ENCODE assay signal across 1 cellular context in genomic region chr1:161399257-161399998, GRCh38.
TF ChIP-seq lines count a peak whose summit lies in the region.

No MANE protein-coding gene starts in this region.

TF ChIP-seq in HEK293, 187 proteins besides CTCF, POLR2A, EP300 and RAD21 (continued from another document and continues in another):
- TF ChIP-seq ZBTB10 (tag by site-specific recombination; IDR thresholded peaks at IDR 0.05) = peak; percentile 76
- 0 out of 2 replicates have a peak, but pooled peaks have one; percentile 53 for TF ChIP-seq OVOL3 (tag by site-specific recombination; IDR thresholded peaks at IDR 0.05)
- peak; percentile 57; the same call in 1 of the 2 replicates for TF ChIP-seq INSM2 (tag by site-specific recombination; IDR thresholded peaks at IDR 0.05)
- TF ChIP-seq ZNF175 (tag by site-specific recombination; IDR thresholded peaks at IDR 0.05) = no peak
- peak; percentile 74 for TF ChIP-seq BCL11B (tag by site-specific recombination; IDR thresholded peaks at IDR 0.05; ENCODE audit: low read depth)
- 0 out of 2 replicates have a peak, but pooled peaks have one; percentile 38 for TF ChIP-seq ZNF624 (tag by site-specific recombination; IDR thresholded peaks at IDR 0.05)
- peak; percentile 71 for TF ChIP-seq ZBTB26 (tag by site-specific recombination; optimal IDR thresholded peaks at IDR 0.05)
- TF ChIP-seq ZNF585B (tag by site-specific recombination; IDR thresholded peaks at IDR 0.05) = no peak
- TF ChIP-seq ZNF660 (tag by site-specific recombination; IDR thresholded peaks at IDR 0.05) = peak; percentile 85
- TF ChIP-seq, protein P1, sequence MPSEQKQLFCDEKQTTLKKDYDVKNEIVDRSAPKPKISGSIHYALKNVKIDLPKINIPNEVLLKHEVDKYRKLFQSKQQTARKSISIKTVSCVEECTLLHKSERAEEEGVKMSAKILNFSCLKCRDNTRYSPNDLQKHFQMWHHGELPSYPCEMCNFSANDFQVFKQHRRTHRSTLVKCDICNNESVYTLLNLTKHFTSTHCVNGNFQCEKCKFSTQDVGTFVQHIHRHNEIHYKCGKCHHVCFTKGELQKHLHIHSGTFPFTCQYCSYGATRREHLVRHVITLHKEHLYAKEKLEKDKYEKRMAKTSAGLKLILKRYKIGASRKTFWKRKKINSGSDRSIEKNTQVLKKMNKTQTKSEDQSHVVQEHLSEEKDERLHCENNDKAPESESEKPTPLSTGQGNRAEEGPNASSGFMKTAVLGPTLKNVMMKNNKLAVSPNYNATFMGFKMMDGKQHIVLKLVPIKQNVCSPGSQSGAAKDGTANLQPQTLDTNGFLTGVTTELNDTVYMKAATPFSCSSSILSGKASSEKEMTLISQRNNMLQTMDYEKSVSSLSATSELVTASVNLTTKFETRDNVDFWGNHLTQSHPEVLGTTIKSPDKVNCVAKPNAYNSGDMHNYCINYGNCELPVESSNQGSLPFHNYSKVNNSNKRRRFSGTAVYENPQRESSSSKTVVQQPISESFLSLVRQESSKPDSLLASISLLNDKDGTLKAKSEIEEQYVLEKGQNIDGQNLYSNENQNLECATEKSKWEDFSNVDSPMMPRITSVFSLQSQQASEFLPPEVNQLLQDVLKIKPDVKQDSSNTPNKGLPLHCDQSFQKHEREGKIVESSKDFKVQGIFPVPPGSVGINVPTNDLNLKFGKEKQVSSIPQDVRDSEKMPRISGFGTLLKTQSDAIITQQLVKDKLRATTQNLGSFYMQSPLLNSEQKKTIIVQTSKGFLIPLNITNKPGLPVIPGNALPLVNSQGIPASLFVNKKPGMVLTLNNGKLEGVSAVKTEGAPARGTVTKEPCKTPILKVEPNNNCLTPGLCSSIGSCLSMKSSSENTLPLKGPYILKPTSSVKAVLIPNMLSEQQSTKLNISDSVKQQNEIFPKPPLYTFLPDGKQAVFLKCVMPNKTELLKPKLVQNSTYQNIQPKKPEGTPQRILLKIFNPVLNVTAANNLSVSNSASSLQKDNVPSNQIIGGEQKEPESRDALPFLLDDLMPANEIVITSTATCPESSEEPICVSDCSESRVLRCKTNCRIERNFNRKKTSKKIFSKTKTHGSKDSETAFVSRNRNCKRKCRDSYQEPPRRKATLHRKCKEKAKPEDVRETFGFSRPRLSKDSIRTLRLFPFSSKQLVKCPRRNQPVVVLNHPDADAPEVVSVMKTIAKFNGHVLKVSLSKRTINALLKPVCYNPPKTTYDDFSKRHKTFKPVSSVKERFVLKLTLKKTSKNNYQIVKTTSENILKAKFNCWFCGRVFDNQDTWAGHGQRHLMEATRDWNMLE (tag by site-specific recombination; conservative IDR thresholded peaks at IDR 0.05; ENCODE audit: low read depth) = peak; percentile 87
- TF ChIP-seq PRDM6 (tag by site-specific recombination; IDR thresholded peaks at IDR 0.05) = no peak
- TF ChIP-seq ZFHX2 (tag by site-specific recombination; conservative IDR thresholded peaks at IDR 0.05) = peak; percentile 51
- TF ChIP-seq ZNF2 (tag by site-specific recombination; IDR thresholded peaks at IDR 0.05) = peak; percentile 91
- 0 out of 2 replicates have a peak, but pooled peaks have one; percentile 14 for TF ChIP-seq ZBTB1 (tag by site-specific recombination; IDR thresholded peaks at IDR 0.05)
- TF ChIP-seq ZNF701 (tag by site-specific recombination; IDR thresholded peaks at IDR 0.05) = 0 out of 2 replicates have a peak, but pooled peaks have one; percentile 27
- TF ChIP-seq KLF9 (tag by site-specific recombination; IDR thresholded peaks at IDR 0.05; ENCODE audit: low read depth) = peak; percentile 47; the same call in 1 of the 2 replicates
- TF ChIP-seq, protein P2, sequence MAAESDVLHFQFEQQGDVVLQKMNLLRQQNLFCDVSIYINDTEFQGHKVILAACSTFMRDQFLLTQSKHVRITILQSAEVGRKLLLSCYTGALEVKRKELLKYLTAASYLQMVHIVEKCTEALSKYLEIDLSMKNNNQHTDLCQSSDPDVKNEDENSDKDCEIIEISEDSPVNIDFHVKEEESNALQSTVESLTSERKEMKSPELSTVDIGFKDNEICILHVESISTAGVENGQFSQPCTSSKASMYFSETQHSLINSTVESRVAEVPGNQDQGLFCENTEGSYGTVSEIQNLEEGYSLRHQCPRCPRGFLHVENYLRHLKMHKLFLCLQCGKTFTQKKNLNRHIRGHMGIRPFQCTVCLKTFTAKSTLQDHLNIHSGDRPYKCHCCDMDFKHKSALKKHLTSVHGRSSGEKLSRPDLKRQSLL (tag by site-specific recombination; IDR thresholded peaks at IDR 0.05) = no peak
- TF ChIP-seq IKZF3 (tag by site-specific recombination; IDR thresholded peaks at IDR 0.05) = peak; percentile 65
- TF ChIP-seq ZBTB21 (tag by site-specific recombination; IDR thresholded peaks at IDR 0.05) = peak; percentile 88
- peak; percentile 83; the same call in 1 of the 2 replicates for TF ChIP-seq ZIC2 (tag by site-specific recombination; IDR thresholded peaks at IDR 0.05)
- TF ChIP-seq, protein P3, sequence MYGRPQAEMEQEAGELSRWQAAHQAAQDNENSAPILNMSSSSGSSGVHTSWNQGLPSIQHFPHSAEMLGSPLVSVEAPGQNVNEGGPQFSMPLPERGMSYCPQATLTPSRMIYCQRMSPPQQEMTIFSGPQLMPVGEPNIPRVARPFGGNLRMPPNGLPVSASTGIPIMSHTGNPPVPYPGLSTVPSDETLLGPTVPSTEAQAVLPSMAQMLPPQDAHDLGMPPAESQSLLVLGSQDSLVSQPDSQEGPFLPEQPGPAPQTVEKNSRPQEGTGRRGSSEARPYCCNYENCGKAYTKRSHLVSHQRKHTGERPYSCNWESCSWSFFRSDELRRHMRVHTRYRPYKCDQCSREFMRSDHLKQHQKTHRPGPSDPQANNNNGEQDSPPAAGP (tag by site-specific recombination; IDR thresholded peaks at IDR 0.05) = peak; percentile 82
- peak; percentile 80 for TF ChIP-seq PRDM1 (tag by site-specific recombination; IDR thresholded peaks at IDR 0.05)
- peak; percentile 97 for TF ChIP-seq ZNF629 (tag by site-specific recombination; IDR thresholded peaks at IDR 0.05)
- peak; percentile 58 for TF ChIP-seq KLF10 (tag by site-specific recombination; IDR thresholded peaks at IDR 0.05)
- TF ChIP-seq, protein P4, sequence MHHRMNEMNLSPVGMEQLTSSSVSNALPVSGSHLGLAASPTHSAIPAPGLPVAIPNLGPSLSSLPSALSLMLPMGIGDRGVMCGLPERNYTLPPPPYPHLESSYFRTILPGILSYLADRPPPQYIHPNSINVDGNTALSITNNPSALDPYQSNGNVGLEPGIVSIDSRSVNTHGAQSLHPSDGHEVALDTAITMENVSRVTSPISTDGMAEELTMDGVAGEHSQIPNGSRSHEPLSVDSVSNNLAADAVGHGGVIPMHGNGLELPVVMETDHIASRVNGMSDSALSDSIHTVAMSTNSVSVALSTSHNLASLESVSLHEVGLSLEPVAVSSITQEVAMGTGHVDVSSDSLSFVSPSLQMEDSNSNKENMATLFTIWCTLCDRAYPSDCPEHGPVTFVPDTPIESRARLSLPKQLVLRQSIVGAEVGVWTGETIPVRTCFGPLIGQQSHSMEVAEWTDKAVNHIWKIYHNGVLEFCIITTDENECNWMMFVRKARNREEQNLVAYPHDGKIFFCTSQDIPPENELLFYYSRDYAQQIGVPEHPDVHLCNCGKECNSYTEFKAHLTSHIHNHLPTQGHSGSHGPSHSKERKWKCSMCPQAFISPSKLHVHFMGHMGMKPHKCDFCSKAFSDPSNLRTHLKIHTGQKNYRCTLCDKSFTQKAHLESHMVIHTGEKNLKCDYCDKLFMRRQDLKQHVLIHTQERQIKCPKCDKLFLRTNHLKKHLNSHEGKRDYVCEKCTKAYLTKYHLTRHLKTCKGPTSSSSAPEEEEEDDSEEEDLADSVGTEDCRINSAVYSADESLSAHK (tag by site-specific recombination; IDR thresholded peaks at IDR 0.05) = no peak
- TF ChIP-seq, protein P5, sequence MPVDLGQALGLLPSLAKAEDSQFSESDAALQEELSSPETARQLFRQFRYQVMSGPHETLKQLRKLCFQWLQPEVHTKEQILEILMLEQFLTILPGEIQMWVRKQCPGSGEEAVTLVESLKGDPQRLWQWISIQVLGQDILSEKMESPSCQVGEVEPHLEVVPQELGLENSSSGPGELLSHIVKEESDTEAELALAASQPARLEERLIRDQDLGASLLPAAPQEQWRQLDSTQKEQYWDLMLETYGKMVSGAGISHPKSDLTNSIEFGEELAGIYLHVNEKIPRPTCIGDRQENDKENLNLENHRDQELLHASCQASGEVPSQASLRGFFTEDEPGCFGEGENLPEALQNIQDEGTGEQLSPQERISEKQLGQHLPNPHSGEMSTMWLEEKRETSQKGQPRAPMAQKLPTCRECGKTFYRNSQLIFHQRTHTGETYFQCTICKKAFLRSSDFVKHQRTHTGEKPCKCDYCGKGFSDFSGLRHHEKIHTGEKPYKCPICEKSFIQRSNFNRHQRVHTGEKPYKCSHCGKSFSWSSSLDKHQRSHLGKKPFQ (tag by site-specific recombination; IDR thresholded peaks at IDR 0.05) = peak; percentile 46; the same call in 1 of the 2 replicates
- TF ChIP-seq ZNF639 (tag by site-specific recombination; IDR thresholded peaks at IDR 0.05) = peak; percentile 82; the same call in 1 of the 2 replicates
- peak; percentile 66 for TF ChIP-seq ZXDB (tag by site-specific recombination; IDR thresholded peaks at IDR 0.05)
- TF ChIP-seq BCL11A (tag by site-specific recombination; IDR thresholded peaks at IDR 0.05; ENCODE audit: low read depth) = no peak; the same call in 1 of the 2 replicates
- peak; percentile 64 for TF ChIP-seq ZNF76 (tag by site-specific recombination; IDR thresholded peaks at IDR 0.05; ENCODE audit: borderline replicate concordance, low read depth)
- TF ChIP-seq ZNF366 (tag by site-specific recombination; conservative IDR thresholded peaks at IDR 0.05) = peak; percentile 78
- TF ChIP-seq MZF1 (tag by site-specific recombination; IDR thresholded peaks at IDR 0.05; ENCODE audit: borderline replicate concordance) = peak; percentile 1; the same call in 1 of the 2 replicates
- no peak for TF ChIP-seq ZNF488 (tag by site-specific recombination; IDR thresholded peaks at IDR 0.05)
- peak; percentile 58; the same call in 1 of the 2 replicates for TF ChIP-seq ZNF558 (tag by site-specific recombination; IDR thresholded peaks at IDR 0.05)
